Comparison of ENCODE assay signal across 14 cellular contexts in genomic region chr2:233185963-233186362, GRCh38.
A peak's percentile ranks its signal among the peaks of the same experiment; 100 is the strongest.
DNase-seq lines count a peak whose midpoint lies in the region; ATAC-seq, FAIRE-seq and TF ChIP-seq lines count a peak whose summit lies in the region.
"Had no signal": no experiment of that assay in that cellular context is flagged by ENCODE, and none has a peak within 500 bp of the region (broad histone marks: within the 10 kb centered on the region; RNA-seq: fewer than 3 reads in every experiment).

No MANE protein-coding gene starts in this region.

- no peak overlapping the region for H3K56ac ChIP-seq in mesendoderm (ENCODE audit: low read length)

- H3K4me1 Mint-ChIP-seq in CD4-positive, alpha-beta T cell (ENCODE audit: low read depth) = no peaks in the 10 kb centered on the region

- no peaks in the 10 kb centered on the region for H3K9me3 Mint-ChIP-seq in CD4-positive, alpha-beta T cell

- no peak overlapping the region for H2AFZ ChIP-seq in OCI-LY1 (ENCODE audit: low read length)
- H2AFZ ChIP-seq in HepG2 (ENCODE audit: low read length) = no peak overlapping the region

- CTCF ChIA-PET in CD4-positive, alpha-beta T cell (lab: Charles Lee) = no interaction called here
- CTCF ChIA-PET in HepG2 (lab: Yijun Ruan, JAX; ENCODE audit: low intra/inter-chr PET ratio, low total read pairs) = no interaction called here

- ATAC-seq in CD4-positive, alpha-beta T cell (ENCODE audit: poor library complexity) = no peak
- ATAC-seq in GM21723 (IDR thresholded peaks at IDR 0.05; ENCODE audit: unreplicated experiment) = peak; percentile 54
- ATAC-seq in HepG2 = no peak
- no peak for ATAC-seq in HG03280 (IDR thresholded peaks at IDR 0.05; ENCODE audit: unreplicated experiment)

- POLR2A ChIA-PET in CD4-positive, alpha-beta T cell (lab: Charles Lee) = no interaction called here
- POLR2A ChIA-PET in HepG2 (lab: Yijun Ruan, JAX) = no interaction called here

- H3K4me3 Mint-ChIP-seq in CD4-positive, alpha-beta T cell = no peak overlapping the region

- no peaks in the 10 kb centered on the region for H3K79me1 ChIP-seq in mesendoderm (ENCODE audit: low read length)

- no peak for TF ChIP-seq POLR2A in HepG2 (IDR thresholded peaks at IDR 0.05; ENCODE audit: insufficient read depth in 1 of 2, low read depth in 2 of 2, low read length in 2 of 2)

- H3K23ac ChIP-seq in mesendoderm (ENCODE audit: low read length) = no peak overlapping the region

- H4K20me1 ChIP-seq in OCI-LY1 (ENCODE audit: insufficient read depth, low read length) = no peaks in the 10 kb centered on the region
- no peaks in the 10 kb centered on the region for H4K20me1 ChIP-seq in HepG2 (ENCODE audit: insufficient read depth, low read length)

- H3K36me3 ChIP-seq in OCI-LY1 (ENCODE audit: insufficient read depth, low read length) = peaks cover 61% of the 10 kb centered on the region; the same call in 1 of the 2 replicates
- peaks cover 32 to 67% of the 10 kb centered on the region in 2 experiments for H3K36me3 ChIP-seq in HepG2 (replicated peaks in 1 of 2; ENCODE audit: control insufficient read depth in 1 of 2, insufficient read depth in 2 of 2, low read length in 2 of 2)
- no peaks in the 10 kb centered on the region for H3K36me3 ChIP-seq in mesendoderm (ENCODE audit: control insufficient read depth, insufficient read depth, low read length)
- peaks cover 0 to 5% (median 0%) of the 10 kb centered on the region in 3 donors for H3K36me3 ChIP-seq in tibial artery

- no peaks in the 10 kb centered on the region for H3K27me3 Mint-ChIP-seq in CD4-positive, alpha-beta T cell

- no peaks in the 10 kb centered on the region for H3K9me3 ChIP-seq in CD4-positive, alpha-beta T cell (ENCODE audit: control insufficient read depth, low read length)
- H3K9me3 ChIP-seq in OCI-LY1 (ENCODE audit: low read length) (no peaks in the 10 kb centered on the region), HepG2 (ENCODE audit: low read length) (no peaks in the 10 kb centered on the region), tibial artery (no peaks in the 10 kb centered on the region)
- H3K9me3 ChIP-seq: tibial nerve had no signal

- H2BK120ac ChIP-seq in mesendoderm (ENCODE audit: low read depth, low read length) = no peak overlapping the region

- H3K9me2 ChIP-seq in OCI-LY1 (ENCODE audit: low read depth, low read length) = no peaks in the 10 kb centered on the region

- H3K18ac ChIP-seq in mesendoderm (ENCODE audit: low read length) = no peak overlapping the region

- H3K79me2 ChIP-seq in OCI-LY1 (ENCODE audit: insufficient read depth, low read length) = no peaks in the 10 kb centered on the region
- H3K79me2 ChIP-seq in HepG2 (ENCODE audit: insufficient read depth, low read length) = no peaks in the 10 kb centered on the region
- no peaks in the 10 kb centered on the region for H3K79me2 ChIP-seq in mesendoderm (ENCODE audit: control insufficient read depth, insufficient read depth, low read length)

- H3K27ac ChIP-seq in CD4-positive, alpha-beta T cell (ENCODE audit: low read depth, low read length) = no peak overlapping the region
- H3K27ac ChIP-seq in OCI-LY1 (ENCODE audit: low read depth, low read length, poor library complexity, severe bottlenecking) (peak overlapping the region; percentile 71), HepG2 (ENCODE audit: extremely low read length, insufficient read depth, low read length) (no peak overlapping the region), mesendoderm (ENCODE audit: low read depth, low read length) (no peak overlapping the region), tibial artery (no peak overlapping the region)
- H3K27ac ChIP-seq: epithelial cell of prostate, tibial nerve had no signal

- in situ Hi-C loops in HepG2 (cut with HindIII; ENCODE audit: extremely low pct_ligation_motif_present, low pct_unique_long_range_greater_than_20kb) = no loop called here

- BruUV-seq in HepG2 (replicated peaks; lab: Mats Ljungman, UMichigan) = no TSS peak

- H3K9ac ChIP-seq in OCI-LY1 (ENCODE audit: low read length) (no peak overlapping the region; the same call in 1 of the 2 replicates), HepG2 (ENCODE audit: insufficient read depth, low read depth, low read length) (no peak overlapping the region), mesendoderm (ENCODE audit: low read length) (no peak overlapping the region)

- no peak for FAIRE-seq in HepG2 (lab: Jason Lieb, UNC)

- 96% methylated on average over 8 of the region's 8 CpGs for WGBS in HepG2 (ENCODE audit: low lambda C conversion rate)
- no CpG with 5 or more reads among the region's 8 CpGs for WGBS in mesendoderm (ENCODE audit: extremely low coverage, insufficient coverage, low lambda C conversion rate)

- no peak for TF ChIP-seq EP300 in HepG2 (IDR thresholded peaks at IDR 0.05; ENCODE audit: low read depth in 2 of 2, low read length in 2 of 2)
- no peak for TF ChIP-seq EP300 in HepG2 (CRISPR knock-in tag; IDR thresholded peaks at IDR 0.05; ENCODE audit: borderline replicate concordance)

- H3K4me2 ChIP-seq in OCI-LY1 (ENCODE audit: low read length) (no peak overlapping the region), HepG2 (ENCODE audit: low read depth, low read length) (no peak overlapping the region), mesendoderm (ENCODE audit: low read length) (no peak overlapping the region)

- no peak overlapping the region for H2BK15ac ChIP-seq in mesendoderm (replicated peaks; ENCODE audit: low read depth)

- no peaks in the 10 kb centered on the region for H3F3A ChIP-seq in OCI-LY1 (ENCODE audit: insufficient read depth, low read length)

- no peak overlapping the region for H2AK5ac ChIP-seq in mesendoderm (ENCODE audit: low read length)

- peaks cover 98% of the 10 kb centered on the region for H3K36me3 Mint-ChIP-seq in CD4-positive, alpha-beta T cell (ENCODE audit: low read depth)

- peak overlapping the region; percentile 7 for H3K27ac Mint-ChIP-seq in CD4-positive, alpha-beta T cell

- H3K27me3 ChIP-seq in CD4-positive, alpha-beta T cell (ENCODE audit: control insufficient read depth, insufficient read depth, low read length) = no peaks in the 10 kb centered on the region
- no peaks in the 10 kb centered on the region for H3K27me3 ChIP-seq in OCI-LY1 (ENCODE audit: insufficient read depth, low read length)
- H3K27me3 ChIP-seq in HepG2 (ENCODE audit: control insufficient read depth in 1 of 2, insufficient read depth in 2 of 2, low read length in 2 of 2) = no peaks in the 10 kb centered on the region
- H3K27me3 ChIP-seq in mesendoderm (ENCODE audit: insufficient read depth, low read length, poor library complexity) = no peaks in the 10 kb centered on the region
- no peaks in the 10 kb centered on the region for H3K27me3 ChIP-seq in tibial artery
- H3K27me3 ChIP-seq: tibial nerve had no signal

- H2BK5ac ChIP-seq in mesendoderm (ENCODE audit: low read length) = no peak overlapping the region

- no peak for TF ChIP-seq RAD21 in HepG2 (CRISPR knock-in tag; IDR thresholded peaks at IDR 0.05)

- H3K4me3 ChIP-seq in OCI-LY1 (ENCODE audit: low read depth, low read length, poor library complexity, severe bottlenecking) = no peak overlapping the region
- H3K4me3 ChIP-seq in HepG2 (replicated peaks in 1 of 3; ENCODE audit: insufficient read depth in 1 of 3, low read depth in 2 of 3, low read length in 3 of 3) = no peak overlapping the region
- no peak overlapping the region for H3K4me3 ChIP-seq in mesendoderm (ENCODE audit: low read length)
- H3K4me3 ChIP-seq in tibial artery = no peak overlapping the region
- H3K4me3 ChIP-seq: tibial nerve had no signal

- no peak overlapping the region for H3K4ac ChIP-seq in mesendoderm (ENCODE audit: low read depth, low read length)

- H3K4me1 ChIP-seq in OCI-LY1 (ENCODE audit: insufficient read depth, low read length, severe bottlenecking) (peaks cover 11% of the 10 kb centered on the region), HepG2 (ENCODE audit: insufficient read depth, low read length) (peaks cover 15% of the 10 kb centered on the region), mesendoderm (ENCODE audit: control insufficient read depth, low read depth, low read length) (no peaks in the 10 kb centered on the region), tibial artery (no peaks in the 10 kb centered on the region)
- H3K4me1 ChIP-seq: tibial nerve had no signal

- H4K8ac ChIP-seq in mesendoderm (ENCODE audit: low read depth, low read length) = no peak overlapping the region

- intact Hi-C loops in CD4-positive, alpha-beta T cell (cut with DNase I, micrococcal nuclease) = loop anchor here in 1 of 2 experiments (10.0 kb wide), 1 partner anchor 69 kb away; the partner anchor contains the start of gene ATG16L1
- intact Hi-C loops in HepG2 (cut with micrococcal nuclease; ENCODE audit: unreplicated experiment) = no loop called here
- intact Hi-C loops in tibial artery (cut with DNase I; ENCODE audit: low total_unique reads) = no loop called here

- no peak overlapping the region for H4K5ac ChIP-seq in mesendoderm (ENCODE audit: low read length)

- no peak for DNase-seq in CD4-positive, alpha-beta T cell
- no peak for DNase-seq in HepG2 (ENCODE audit: low spot score)
- DNase-seq in mesendoderm = no peak
- no peak for DNase-seq in islet precursor cell
- DNase-seq in tibial artery = no peak
- DNase-seq: DMS79 treated with DMSO at 0.1 percent for 48 hours, KBM-7, NCI-H2081, SW 1271 had no signal

- TF ChIP-seq CTCF in CD4-positive, alpha-beta T cell (IDR thresholded peaks at IDR 0.05) = no peak
- TF ChIP-seq CTCF in OCI-LY1 (IDR thresholded peaks at IDR 0.05; ENCODE audit: low read length) = no peak
- TF ChIP-seq CTCF in HepG2 (CRISPR knock-in tag; IDR thresholded peaks at IDR 0.05) = no peak
- TF ChIP-seq CTCF in tibial artery (IDR thresholded peaks at IDR 0.05) = no peak

TF ChIP-seq in HepG2, 621 proteins besides CTCF, POLR2A, EP300 and RAD21 (continues in another document):
- TF ChIP-seq FOXO4 (CRISPR knock-in tag; conservative IDR thresholded peaks at IDR 0.05) = 0 out of 2 replicates have a peak, but pooled peaks have one; percentile 32
